ENCODE assay signal across 10 cellular contexts in genomic region chr15:73981761-73982222, GRCh38. TPM values are rescaled to one million over a fixed set of nuclear protein-coding genes. Genes with fewer than 3 reads are reported as not detected.
DNase-seq lines count a peak whose midpoint lies in the region; ATAC-seq and TF ChIP-seq lines count a peak whose summit lies in the region.
"Had no signal": no experiment of that assay in that cellular context is flagged by ENCODE, and none has a peak within 500 bp of the region (broad histone marks: within the 10 kb centered on the region; RNA-seq: fewer than 3 reads in every experiment).

No MANE protein-coding gene starts in this region.

- H3K27ac Mint-ChIP-seq in CD8-positive, alpha-beta T cell, result peak overlapping the region; percentile 63
- H3K27ac Mint-ChIP-seq: immature natural killer cell had no signal

- no peaks in the 10 kb centered on the region for H3K27me3 ChIP-seq in CD8-positive, alpha-beta T cell (ENCODE audit: insufficient read depth, low read length)
- H3K27me3 ChIP-seq in esophagus (ENCODE audit: control insufficient read depth in 1 of 2, insufficient read depth in 2 of 2, low read length in 2 of 2), result no peaks in the 10 kb centered on the region

- POLR2A ChIA-PET in CD8-positive, alpha-beta T cell (lab: Charles Lee), result interaction anchor here (0.9 kb wide), 1 partner anchor 12 kb away, joined by 4 read pairs; the partner anchor contains the start of gene PML

- WGBS in esophagus, 2 donors, result 14 to 29% methylated on average over 5 of the region's 5 CpGs

- peaks cover 25% of the 10 kb centered on the region for H3K36me3 Mint-ChIP-seq in CD8-positive, alpha-beta T cell

- peak overlapping the region; percentile 58 for H3K9ac ChIP-seq in SK-N-MC (ENCODE audit: insufficient read length)

- CTCF ChIA-PET in CD8-positive, alpha-beta T cell (lab: Charles Lee), result interaction anchor here (0.6 to 12.8 kb wide), 5 partner anchors 8 to 67 kb away, joined by 3 to 86 read pairs (median 4); partner anchors contain the start of gene STOML1

- ATAC-seq in CD8-positive, alpha-beta T cell, result no peak
- no peak for ATAC-seq in HG02623 (IDR thresholded peaks at IDR 0.05; ENCODE audit: unreplicated experiment)

- H3K27me3 Mint-ChIP-seq in CD8-positive, alpha-beta T cell (ENCODE audit: low read depth), result no peaks in the 10 kb centered on the region

- no peak for TF ChIP-seq CTCF in CD8-positive, alpha-beta T cell (IDR thresholded peaks at IDR 0.05)

- no peaks in the 10 kb centered on the region for H3K36me3 ChIP-seq in CD8-positive, alpha-beta T cell (ENCODE audit: insufficient read depth, low read length)
- H3K36me3 ChIP-seq in SK-N-MC (ENCODE audit: insufficient read depth, low read length) (no peaks in the 10 kb centered on the region), esophagus (ENCODE audit: control insufficient read depth in 2 of 2, insufficient read depth in 2 of 2, low read length in 1 of 2) (no peaks in the 10 kb centered on the region)

- intact Hi-C loops in CD8-positive, alpha-beta T cell (cut with DNase I, micrococcal nuclease), result no loop called here
- intact Hi-C loops in posterior vena cava (cut with DNase I), result loop anchor here in 1 of 2 donors (10.0 kb wide), 1 partner anchor 333 kb away; no protein-coding TSS in a partner anchor

- H3K4me1 ChIP-seq in CD8-positive, alpha-beta T cell (ENCODE audit: insufficient read depth, low read length), result peaks cover 42% of the 10 kb centered on the region
- peaks cover 17 to 30% of the 10 kb centered on the region in 2 donors for H3K4me1 ChIP-seq in esophagus (ENCODE audit: control insufficient read depth in 2 of 2, insufficient read depth in 2 of 2, low read length in 1 of 2)

- no peak overlapping the region for H3K4me3 Mint-ChIP-seq in CD8-positive, alpha-beta T cell
- H3K4me3 Mint-ChIP-seq: immature natural killer cell had no signal

- H3K4me1 Mint-ChIP-seq in CD8-positive, alpha-beta T cell (ENCODE audit: low read depth), result peaks cover 35% of the 10 kb centered on the region
- H3K4me1 Mint-ChIP-seq: immature natural killer cell had no signal

- no peaks in the 10 kb centered on the region for H3K9me3 Mint-ChIP-seq in CD8-positive, alpha-beta T cell
- H3K9me3 Mint-ChIP-seq: immature natural killer cell had no signal

- H3K27ac ChIP-seq in CD8-positive, alpha-beta T cell (ENCODE audit: low read depth, low read length), result no peak overlapping the region
- H3K27ac ChIP-seq in SK-N-MC (peak overlapping the region; percentile 89), esophagus (ENCODE audit: low read depth in 2 of 2, low read length in 1 of 2) (peak overlapping the region; percentile 80 to 90)

- H3K4me3 ChIP-seq in CD8-positive, alpha-beta T cell (ENCODE audit: low read depth, low read length), result no peak overlapping the region
- H3K4me3 ChIP-seq in SK-N-MC (peak overlapping the region; percentile 64; the same call in 1 of the 2 replicates), esophagus (ENCODE audit: low read depth in 1 of 2, low read length in 2 of 2) (no peak overlapping the region)

- DNase-seq in CD8-positive, alpha-beta T cell, result peak in 1 of 7 experiments; percentile 32
- DNase-seq in SK-N-MC (ENCODE audit: low read depth, low spot score) (no peak), posterior vena cava (ENCODE audit: low spot score) (peak; percentile 67), activated gamma-delta T cell treated with Interleukin-2 at 50 U/mL for 16 hours (no peak), DMS114 treated with DMSO at 0.1 percent for 48 hours (lab: John Stamatoyannopoulos, UW; ENCODE audit: unreplicated experiment) (no peak), germinal center (ENCODE audit: low spot score) (no peak)
- DNase-seq: immature natural killer cell, NCI-H2029 had no signal

- no peaks in the 10 kb centered on the region for H3K9me3 ChIP-seq in CD8-positive, alpha-beta T cell (ENCODE audit: low read length)
- H3K9me3 ChIP-seq in SK-N-MC (ENCODE audit: low read depth, low read length) (no peaks in the 10 kb centered on the region), esophagus (ENCODE audit: control insufficient read depth in 2 of 2, insufficient read depth in 1 of 2, low read depth in 1 of 2, low read length in 1 of 2) (no peaks in the 10 kb centered on the region)

RNA-seq across cellular contexts. Expression of gene STOML1, which starts 10.3 kb away (rescaled TPM):
- total RNA-seq in CD8-positive, alpha-beta T cell, result 1 to 10 TPM; 2.5 to 4.8 TPM
- polyA plus RNA-seq in esophagus, result 1 to 10 TPM; 9.0 to 9.5 TPM
- total RNA-seq in posterior vena cava, result 10 to 100 TPM; 17.3 to 20.1 TPM

RNA-seq across cellular contexts. Expression of gene PML, which starts 12.7 kb away (rescaled TPM):
- total RNA-seq in CD8-positive, alpha-beta T cell, result 10 to 100 TPM; 29.2 to 29.6 TPM
- 10 to 100 TPM; 16.9 to 18.8 TPM for polyA plus RNA-seq in esophagus
- 10 to 100 TPM; 49.2 to 50.7 TPM for total RNA-seq in posterior vena cava

RNA-seq across cellular contexts. Expression of gene LOXL1, which starts 55.5 kb away (rescaled TPM):
- total RNA-seq in CD8-positive, alpha-beta T cell, result 1 to 10 TPM; 1.1 to 2.2 TPM
- polyA plus RNA-seq in esophagus, result 1 to 10 TPM; 7.2 to 9.6 TPM
- 100 to 1,000 TPM in 1 of 2 donors, 10 to 100 TPM in 1; 94.6 to 110 TPM for total RNA-seq in posterior vena cava

Comparison
In these comparisons a context has a peak if more than half of its experiments do, and no peak if none do; other contexts are left out.
1. RNA of gene LOXL1, which starts 55.5 kb away (total RNA-seq): 94.6 to 110 TPM in posterior vena cava; 1.1 to 2.2 TPM in CD8-positive, alpha-beta T cell; every median in the first group is over 10 times any median in the second.